In genomic region chr3:142934897-142935269, GRCh38 we compare ENCODE assay signal across 37 cellular contexts. TPM values are rescaled to one million over a fixed set of nuclear protein-coding genes. Genes with fewer than 3 reads are reported as not detected.
"Had no signal": no experiment of that assay in that cellular context is flagged by ENCODE, and none has a peak within 500 bp of the region (broad histone marks: within the 10 kb centered on the region; RNA-seq: fewer than 3 reads in every experiment).

No MANE protein-coding gene starts in this region.

- H3K27me3 ChIP-seq: adrenal gland, ascending aorta, body of pancreas, brain microvascular endothelial cell, breast epithelium, cardiac muscle cell had no signal

- H3K9me3 ChIP-seq: adrenal gland, ascending aorta, body of pancreas, breast epithelium had no signal

- ATAC-seq: activated naive CD4-positive, alpha-beta T cell treated with anti-CD3 and anti-CD28 coated beads, Interleukin-2, amount 50 U/mL, for 72 hours; activated naive CD8-positive, alpha-beta T cell treated with anti-CD3 and anti-CD28 coated beads, Interleukin-2, amount 50 U/mL, for 24 hours; activated T-cell treated with anti-CD3 and anti-CD28 coated beads, Interleukin-2, amount 50 U/mL, for 4 hours; activated T-cell treated with anti-CD3 and anti-CD28 coated beads, Interleukin-2, amount 50 U/mL, for 72 hours; activated T-helper 17 cell treated with anti-CD3 and anti-CD28 coated beads, Interleukin-2, amount 50 U/mL, for 72 hours; body of pancreas had no signal

- H3K36me3 ChIP-seq: adrenal gland, ascending aorta, brain microvascular endothelial cell, breast epithelium, cardiac muscle cell had no signal

- H3K4me1 ChIP-seq: adrenal gland, ascending aorta, body of pancreas, breast epithelium had no signal

- DNase-seq: activated effector memory CD4-positive, alpha-beta T cell treated with anti-CD3 and anti-CD28 coated beads, Interleukin-2, amount 50 U/mL, for 16 hours; activated effector memory CD4-positive, alpha-beta T cell treated with Interleukin-2 at 50 U/mL for 16 hours; activated gamma-delta T cell; activated gamma-delta T cell treated with Interleukin-2 at 50 U/mL for 16 hours; activated naive CD4-positive, alpha-beta T cell; activated naive CD4-positive, alpha-beta T cell treated with anti-CD3 and anti-CD28 coated beads for 36 hours; activated naive CD4-positive, alpha-beta T cell treated with anti-CD3 and anti-CD28 coated beads, Interleukin-2, amount 10 ng/mL, durations not matched to agents 7 days and 5 days; activated naive CD4-positive, alpha-beta T cell treated with anti-CD3 and anti-CD28 coated beads, Interleukin-2, amount 50 U/mL, for 16 hours; activated naive CD4-positive, alpha-beta T cell treated with Interleukin-2 at 50 U/mL for 16 hours; activated naive CD8-positive, alpha-beta T cell treated with anti-CD3 and anti-CD28 coated beads for 36 hours; activated naive CD8-positive, alpha-beta T cell treated with anti-CD3 and anti-CD28 coated beads, Interleukin-2, amount 10 ng/mL, durations not matched to agents 7 days and 5 days; activated naive CD8-positive, alpha-beta T cell treated with anti-CD3 and anti-CD28 coated beads, Interleukin-2, amount 50 U/mL, for 24 hours; activated T-cell treated with anti-CD3 and anti-CD28 coated beads for 4 hours; activated T-cell treated with anti-CD3 and anti-CD28 coated beads, Interleukin-2, amount 50 U/mL, for 1 hour; activated T-cell treated with anti-CD3 and anti-CD28 coated beads, Interleukin-2, amount 50 U/mL, for 24 hours; activated T-cell treated with anti-CD3 and anti-CD28 coated beads, Interleukin-2, amount 50 U/mL, for 4 hours; activated T-cell treated with anti-CD3 and anti-CD28 coated beads, Interleukin-2, amount 50 U/mL, for 48 hours; activated T-cell treated with anti-CD3 and anti-CD28 coated beads, Interleukin-2, amount 50 U/mL, for 72 hours; adrenal gland; amniotic stem cell; amygdala; anterior cingulate cortex; aorta; body of pancreas; brain microvascular endothelial cell; caudate nucleus; central memory CD4-positive, alpha-beta T cell; cerebellar nuclear complex had no signal

- FAIRE-seq: astrocyte, bronchial epithelial cell had no signal

- H3K27ac ChIP-seq: adrenal gland, ascending aorta, body of pancreas, brain microvascular endothelial cell, breast epithelium, cardiac muscle cell had no signal

- H3K4me3 ChIP-seq: adrenal gland, ascending aorta, body of pancreas, breast epithelium, cardiac muscle cell had no signal

RNA-seq across cellular contexts. Expression of gene PAQR9, which starts 28.6 kb away (rescaled TPM):
- total RNA-seq: activated naive CD4-positive, alpha-beta T cell treated with anti-CD3 and anti-CD28 coated beads for 36 hours; activated naive CD4-positive, alpha-beta T cell treated with anti-CD3 and anti-CD28 coated beads, Interleukin-2, amount 50 U/mL, for 72 hours; activated naive CD8-positive, alpha-beta T cell treated with anti-CD3 and anti-CD28 coated beads for 36 hours; activated naive CD8-positive, alpha-beta T cell treated with anti-CD3 and anti-CD28 coated beads, Interleukin-2, amount 10 ng/mL, durations not matched to agents 7 days and 5 days; activated T-cell treated with anti-CD3 and anti-CD28 coated beads, Interleukin-2, amount 50 U/mL, for 4 hours; activated T-cell treated with anti-CD3 and anti-CD28 coated beads, Interleukin-2, amount 50 U/mL, for 72 hours; activated T-helper 1 cell treated with anti-CD3 and anti-CD28 coated beads, Interleukin-12 subunit alpha, Interleukin-12 subunit beta, Interleukin-2, Interleukin-4 antibody, amounts not matched to agents 30 ng/mL and 10 ng/mL and 1 ng/mL, durations not matched to agents 14 hours and 24 hours and 36 hours; activated T-helper 17 cell treated with anti-CD3 and anti-CD28 coated beads, Interleukin-2, amount 50 U/mL, for 72 hours; activated T-helper 2 cell treated with anti-CD3 and anti-CD28 coated beads, Interferon-gamma antibody, Interleukin-2, Interleukin-4, amounts not matched to agents 10 μg/mL and 5 μg/mL and 100 μg/mL, durations not matched to agents 14 hours and 24 hours and 36 hours; aorta; ascending aorta; breast epithelium; bronchial epithelial cell had no signal
- polyA plus RNA-seq: aorta had no signal

RNA-seq across cellular contexts. Expression of gene PCOLCE2, which starts 46.0 kb away (rescaled TPM):
- total RNA-seq: activated naive CD4-positive, alpha-beta T cell treated with anti-CD3 and anti-CD28 coated beads, Interleukin-2, amount 50 U/mL, for 72 hours; activated naive CD8-positive, alpha-beta T cell treated with anti-CD3 and anti-CD28 coated beads, Interleukin-2, amount 10 ng/mL, durations not matched to agents 7 days and 5 days; activated T-cell treated with anti-CD3 and anti-CD28 coated beads, Interleukin-2, amount 50 U/mL, for 72 hours; activated T-helper 1 cell treated with anti-CD3 and anti-CD28 coated beads, Interleukin-12 subunit alpha, Interleukin-12 subunit beta, Interleukin-2, Interleukin-4 antibody, amounts not matched to agents 30 ng/mL and 10 ng/mL and 1 ng/mL, durations not matched to agents 14 hours and 24 hours and 36 hours; activated T-helper 2 cell treated with anti-CD3 and anti-CD28 coated beads, Interferon-gamma antibody, Interleukin-2, Interleukin-4, amounts not matched to agents 10 μg/mL and 5 μg/mL and 100 μg/mL, durations not matched to agents 14 hours and 24 hours and 36 hours had no signal
